Comparison of ENCODE assay signal across 26 cellular contexts in the genomic region with DNA sequence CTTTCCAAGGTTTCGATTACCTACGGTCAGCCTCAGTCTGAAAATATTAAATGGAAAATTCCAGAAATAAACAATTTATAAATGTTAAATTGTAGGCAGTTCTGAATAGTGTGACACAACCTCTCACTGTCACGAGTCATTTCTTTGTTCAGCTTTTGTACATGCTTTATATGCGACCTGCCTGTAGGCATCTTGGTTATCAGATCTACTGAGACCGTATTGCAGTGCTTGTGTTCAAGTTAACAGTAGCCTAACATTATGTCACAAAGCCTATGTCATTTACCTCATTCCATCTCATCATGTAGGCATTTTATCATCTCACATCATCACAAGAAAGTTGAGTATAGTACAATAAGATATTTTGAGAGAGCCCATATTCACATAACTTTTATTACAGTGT.
DNase-seq lines count a peak whose midpoint lies in the region; ATAC-seq, FAIRE-seq and TF ChIP-seq lines count a peak whose summit lies in the region.
"Had no signal": no experiment of that assay in that cellular context is flagged by ENCODE, and none has a peak within 500 bp of the region (broad histone marks: within the 10 kb centered on the region; RNA-seq: fewer than 3 reads in every experiment).

No MANE protein-coding gene starts in this region.

- H3K27ac Mint-ChIP-seq in astrocyte (ENCODE audit: unreplicated experiment), result no peak overlapping the region
- H3K27ac Mint-ChIP-seq: CD14-positive monocyte; CD4-positive, alpha-beta memory T cell; CD4-positive, CD25-positive, alpha-beta regulatory T cell; CD8-positive, alpha-beta memory T cell had no signal

- intact Hi-C loops in pancreas (cut with DNase I), result no loop called here

- H3K79me2 ChIP-seq in astrocyte (ENCODE audit: insufficient read depth, low read length), result no peaks in the 10 kb centered on the region

- no peaks in the 10 kb centered on the region for H4K20me1 ChIP-seq in astrocyte (ENCODE audit: insufficient read depth, low read length)
- H4K20me1 ChIP-seq: BLaER1 had no signal

- H3K9ac ChIP-seq in astrocyte (ENCODE audit: low read length), result no peak overlapping the region
- H3K9ac ChIP-seq: BLaER1 had no signal

- peaks cover 2% of the 10 kb centered on the region for H3K9me3 Mint-ChIP-seq in astrocyte (ENCODE audit: unreplicated experiment)

- H3K4me2 ChIP-seq in astrocyte (ENCODE audit: low read length), result no peak overlapping the region
- H3K4me2 ChIP-seq: BLaER1 had no signal

- H3K27ac ChIP-seq in astrocyte (ENCODE audit: low read depth, low read length) (no peak overlapping the region), pancreas (no peak overlapping the region)
- H3K27ac ChIP-seq: BLaER1 had no signal

- 46 to 50% methylated on average over 5 of the region's 5 CpGs for WGBS in pancreas, 2 donors

- H3K4me1 Mint-ChIP-seq in astrocyte (ENCODE audit: low read depth, unreplicated experiment), result no peaks in the 10 kb centered on the region
- H3K4me1 Mint-ChIP-seq: CD14-positive monocyte; CD4-positive, alpha-beta memory T cell; CD4-positive, CD25-positive, alpha-beta regulatory T cell; CD8-positive, alpha-beta memory T cell had no signal

- no peaks in the 10 kb centered on the region for H3K36me3 Mint-ChIP-seq in astrocyte (ENCODE audit: low read depth, unreplicated experiment)
- H3K36me3 Mint-ChIP-seq: CD14-positive monocyte; CD4-positive, alpha-beta memory T cell; CD4-positive, CD25-positive, alpha-beta regulatory T cell; CD8-positive, alpha-beta memory T cell had no signal

- H3K36me3 ChIP-seq in astrocyte (ENCODE audit: insufficient read depth, low read length) (no peaks in the 10 kb centered on the region), pancreas (no peaks in the 10 kb centered on the region)
- H3K36me3 ChIP-seq: BE2C, BLaER1 had no signal

- no peak for DNase-seq in astrocyte (ENCODE audit: low read depth)
- no peak for DNase-seq in pancreas
- DNase-seq in mucosa of gallbladder (ENCODE audit: low spot score), result no peak
- DNase-seq in NCI-H2227 (lab: John Stamatoyannopoulos, UW; ENCODE audit: unreplicated experiment), result no peak
- DNase-seq: 8988T; ACHN; BE2C; C1 segment of cervical spinal cord; CD4-positive, alpha-beta memory T cell; CD4-positive, CD25-positive, alpha-beta regulatory T cell; CD8-positive, alpha-beta memory T cell; COR-L47; DMS 273 treated with DMSO at 0.1 percent for 48 hours; DMS153; DMS53; DMS79; DND-41; EL; GDM1 had no signal

- peaks cover 1% of the 10 kb centered on the region for H3K27me3 Mint-ChIP-seq in astrocyte (ENCODE audit: low read depth, unreplicated experiment)
- H3K27me3 Mint-ChIP-seq: CD4-positive, CD25-positive, alpha-beta regulatory T cell had no signal

- H2AFZ ChIP-seq in astrocyte (ENCODE audit: low read depth, low read length), result no peak overlapping the region

- H3K4me1 ChIP-seq in astrocyte (ENCODE audit: insufficient read depth, low read length) (no peaks in the 10 kb centered on the region), pancreas (peaks cover 0 to 17% (median 14%) of the 10 kb centered on the region in 3 donors)
- H3K4me1 ChIP-seq: BE2C had no signal

- H3K4me3 ChIP-seq in astrocyte (ENCODE audit: insufficient read depth, low read depth, low read length) (no peak overlapping the region), pancreas (no peak overlapping the region)
- H3K4me3 ChIP-seq: BLaER1, GM12878 had no signal

- no peaks in the 10 kb centered on the region for H3K27me3 ChIP-seq in astrocyte (ENCODE audit: insufficient read depth, low read length)
- H3K27me3 ChIP-seq in pancreas, result no peaks in the 10 kb centered on the region
- H3K27me3 ChIP-seq: BE2C, BLaER1 had no signal

- ATAC-seq in pancreas, result peak in 3 of 4 donors; percentile 31 to 45 (median 31)
- ATAC-seq in GM19324 (IDR thresholded peaks at IDR 0.05; ENCODE audit: low FRiP score, unreplicated experiment), result no peak
- ATAC-seq: GM12878 had no signal

- FAIRE-seq in astrocyte (lab: Jason Lieb, UNC) (peak; percentile 26), pancreas (lab: Jason Lieb, UNC) (no peak)
- FAIRE-seq: A204.1, GM12878, GM12892, GM18507 had no signal

- no peaks in the 10 kb centered on the region for H3K9me3 ChIP-seq in astrocyte (ENCODE audit: insufficient read depth, low read depth, low read length)
- no peaks in the 10 kb centered on the region for H3K9me3 ChIP-seq in pancreas
- H3K9me3 ChIP-seq: BE2C, BLaER1 had no signal

- H3K4me3 Mint-ChIP-seq in astrocyte (ENCODE audit: unreplicated experiment), result no peak overlapping the region
- H3K4me3 Mint-ChIP-seq: CD14-positive monocyte; CD4-positive, alpha-beta memory T cell; CD4-positive, CD25-positive, alpha-beta regulatory T cell; CD8-positive, alpha-beta memory T cell had no signal

- TF ChIP-seq CTCF in astrocyte (IDR thresholded peaks at IDR 0.05; ENCODE audit: insufficient read depth, low read depth, low read length) (no peak), pancreas (IDR thresholded peaks at IDR 0.05) (no peak)
